In genomic region chr15:58182460-58183163, GRCh38 we compare ENCODE assay signal across 8 cellular contexts. TPM values are rescaled to one million over a fixed set of nuclear protein-coding genes. Genes with fewer than 3 reads are reported as not detected.
DNase-seq lines count a peak whose midpoint lies in the region; ATAC-seq and TF ChIP-seq lines count a peak whose summit lies in the region.

No MANE protein-coding gene starts in this region.

- H3K36me3 ChIP-seq in HCT116 (ENCODE audit: control insufficient read depth in 1 of 2, insufficient read depth in 2 of 2, low read length in 2 of 2) (no peaks in the 10 kb centered on the region), NT2/D1 (ENCODE audit: insufficient read depth, insufficient read length, low read length) (no peaks in the 10 kb centered on the region), heart left ventricle (no peaks in the 10 kb centered on the region), prostate gland (no peaks in the 10 kb centered on the region)

- H3K4me1 ChIP-seq in HCT116 (ENCODE audit: control insufficient read depth in 1 of 2, insufficient read depth in 2 of 2, low read length in 2 of 2) (no peaks in the 10 kb centered on the region), NT2/D1 (ENCODE audit: insufficient read depth, insufficient read length) (no peaks in the 10 kb centered on the region), heart left ventricle (peaks cover 0 to 3% (median 0%) of the 10 kb centered on the region in 12 donors), prostate gland (replicated peaks) (no peaks in the 10 kb centered on the region)

- H3K9me3 ChIP-seq in HCT116 (ENCODE audit: control insufficient read depth in 1 of 2, insufficient read depth in 1 of 2, low read depth in 1 of 2, low read length in 2 of 2) (no peaks in the 10 kb centered on the region), NT2/D1 (ENCODE audit: insufficient read depth, low read length) (no peaks in the 10 kb centered on the region), heart left ventricle (no peaks in the 10 kb centered on the region), prostate gland (no peaks in the 10 kb centered on the region)

- H3K9me2 ChIP-seq in HCT116 (ENCODE audit: insufficient read depth) = no peaks in the 10 kb centered on the region

- intact Hi-C loops in HCT116 (cut with micrococcal nuclease) (loop anchor here (1.0 to 10.0 kb wide), 9 partner anchors 67 to 838 kb away; no protein-coding TSS in a partner anchor), heart left ventricle (cut with DNase I) (loop anchor here in 9 of 10 donors (2.0 to 10.0 kb wide), 14 partner anchors 65 to 618 kb away; no protein-coding TSS in a partner anchor), prostate gland (cut with DNase I) (loop anchor here (10.0 kb wide), 1 partner anchor 318 kb away; no protein-coding TSS in a partner anchor)

- no peaks in the 10 kb centered on the region for H4K20me1 ChIP-seq in HCT116 (ENCODE audit: insufficient read depth)

- RAD21 ChIA-PET in HCT116 (lab: Charles Lee; ENCODE audit: low non-redundant PET in 1 of 2, low total read pairs in 2 of 2, uncharacterized antibody in 2 of 2, unreplicated experiment in 2 of 2) = interaction anchor here (1.1 to 2.1 kb wide), 3 partner anchors 105 to 432 kb away, joined by 3 to 7 read pairs (median 5); no protein-coding TSS in a partner anchor

- no peak overlapping the region for H3K4me2 ChIP-seq in HCT116 (ENCODE audit: low read length)

- no peaks in the 10 kb centered on the region for H3K36me3 Mint-ChIP-seq in activated naive CD4-positive, alpha-beta T cell treated with anti-CD3 and anti-CD28 coated beads, Interleukin-2, amount 50 U/mL, for 72 hours

- no peaks in the 10 kb centered on the region for H3K9me3 Mint-ChIP-seq in activated naive CD4-positive, alpha-beta T cell treated with anti-CD3 and anti-CD28 coated beads, Interleukin-2, amount 50 U/mL, for 72 hours

- H3K4me3 ChIP-seq in HCT116 (replicated peaks in 1 of 2; ENCODE audit: low read depth in 1 of 2, low read length in 2 of 2) = no peak overlapping the region
- H3K4me3 ChIP-seq in NT2/D1 (ENCODE audit: insufficient read length, low read depth) = no peak overlapping the region
- no peak overlapping the region for H3K4me3 ChIP-seq in heart left ventricle
- no peak overlapping the region for H3K4me3 ChIP-seq in prostate gland

- ATAC-seq in HCT116 = peak; percentile 100
- peak; percentile 68 to 86 for ATAC-seq in activated naive CD4-positive, alpha-beta T cell treated with anti-CD3 and anti-CD28 coated beads, Interleukin-2, amount 50 U/mL, for 72 hours
- ATAC-seq in heart left ventricle = peak; percentile 26 to 93 (median 90)
- ATAC-seq in GM19467 (IDR thresholded peaks at IDR 0.05; ENCODE audit: unreplicated experiment) = no peak

- no peaks in the 10 kb centered on the region for H3K79me2 ChIP-seq in HCT116 (ENCODE audit: insufficient read depth, low read length)

- TF ChIP-seq CTCF in HCT116 (IDR thresholded peaks at IDR 0.05 in 2 of 3, conservative IDR thresholded peaks at IDR 0.05 in 1 of 3; ENCODE audit: borderline replicate concordance in 1 of 3, insufficient read depth in 1 of 3, low read depth in 2 of 3, low read length in 2 of 3) = peak; percentile 79 to 88 (median 87)
- peak; percentile 57 to 84 (median 76) for TF ChIP-seq CTCF in heart left ventricle (IDR thresholded peaks at IDR 0.05)
- peak in 3 of 4 experiments; percentile 55 to 77 (median 70) for TF ChIP-seq CTCF in prostate gland (IDR thresholded peaks at IDR 0.05)

- H3K27me3 ChIP-seq in HCT116 (ENCODE audit: insufficient read depth, low read length) (peaks cover 5% of the 10 kb centered on the region; the same call in 1 of the 2 replicates), NT2/D1 (ENCODE audit: insufficient read depth, insufficient read length) (no peaks in the 10 kb centered on the region), heart left ventricle (peaks cover 0 to 8% (median 0%) of the 10 kb centered on the region in 9 donors), prostate gland (replicated peaks; ENCODE audit: insufficient read depth) (no peaks in the 10 kb centered on the region)

- DNase-seq in Caki2 (ENCODE audit: low read depth) = peak; percentile 48
- DNase-seq in HCT116 (ENCODE audit: low read depth, low spot score) = peak; percentile 48
- DNase-seq in NT2/D1 (ENCODE audit: low read depth, low spot score) = peak; percentile 64
- peak in 1 of 2 donors; percentile 47 for DNase-seq in activated naive CD4-positive, alpha-beta T cell treated with anti-CD3 and anti-CD28 coated beads, Interleukin-2, amount 50 U/mL, for 72 hours (ENCODE audit: low spot score in 2 of 2)
- peak; percentile 27 to 72 (median 40) for DNase-seq in heart left ventricle
- no peak for DNase-seq in prostate gland (ENCODE audit: low spot score)
- no peak for DNase-seq in mesenteric fat pad (ENCODE audit: low spot score)

- peak overlapping the region; percentile 91 for H2AFZ ChIP-seq in HCT116 (ENCODE audit: low read depth, low read length, poor library complexity, severe bottlenecking)

- in situ Hi-C loops in Caki2 (cut with HindIII; ENCODE audit: low pct_unique_long_range_greater_than_20kb, low sequenced_read_pairs) = no loop called here

- 13 to 18% (median 14%) methylated on average over 9 of the region's 9 CpGs for WGBS in heart left ventricle, 4 donors
- 18% methylated on average over 9 of the region's 9 CpGs for WGBS in prostate gland

- peak; percentile 93 for TF ChIP-seq RAD21 in HCT116 (IDR thresholded peaks at IDR 0.05; ENCODE audit: low read depth)

- POLR2A ChIA-PET in HCT116 (lab: Charles Lee) = no interaction called here

- CTCF ChIA-PET in HCT116 (lab: Charles Lee) = interaction anchor here (0.6 to 3.6 kb wide), 11 partner anchors 9 to 622 kb away, joined by 3 to 24 read pairs (median 3); no protein-coding TSS in a partner anchor

- H3K9ac ChIP-seq in HCT116 (ENCODE audit: low read length) (no peak overlapping the region), NT2/D1 (ENCODE audit: insufficient read length, low read depth) (no peak overlapping the region)

- no TSS peak for BruUV-seq in HCT116 (replicated peaks; lab: Mats Ljungman, UMichigan)

- no peak overlapping the region for H3K27ac Mint-ChIP-seq in activated naive CD4-positive, alpha-beta T cell treated with anti-CD3 and anti-CD28 coated beads, Interleukin-2, amount 50 U/mL, for 72 hours

- TF ChIP-seq POLR2A in HCT116 (IDR thresholded peaks at IDR 0.05; ENCODE audit: borderline replicate concordance, extremely low read depth, insufficient read depth, insufficient read length) = no peak
- TF ChIP-seq POLR2A in heart left ventricle (IDR thresholded peaks at IDR 0.05) = no peak
- TF ChIP-seq POLR2A in prostate gland (IDR thresholded peaks at IDR 0.05) = no peak

- H3K27ac ChIP-seq in HCT116 (ENCODE audit: low read depth, low read length) (no peak overlapping the region), heart left ventricle (no peak overlapping the region), prostate gland (no peak overlapping the region)

TF ChIP-seq in HCT116, 20 proteins besides CTCF, POLR2A, EP300 and RAD21:
- no peak for TF ChIP-seq SP1 (IDR thresholded peaks at IDR 0.05; ENCODE audit: low read depth)
- no peak for TF ChIP-seq ELF1 (IDR thresholded peaks at IDR 0.05; ENCODE audit: borderline replicate concordance, low read depth)
- no peak for TF ChIP-seq ZNF274 (IDR thresholded peaks at IDR 0.05; ENCODE audit: low read depth, low read length)
- TF ChIP-seq, protein P1, sequence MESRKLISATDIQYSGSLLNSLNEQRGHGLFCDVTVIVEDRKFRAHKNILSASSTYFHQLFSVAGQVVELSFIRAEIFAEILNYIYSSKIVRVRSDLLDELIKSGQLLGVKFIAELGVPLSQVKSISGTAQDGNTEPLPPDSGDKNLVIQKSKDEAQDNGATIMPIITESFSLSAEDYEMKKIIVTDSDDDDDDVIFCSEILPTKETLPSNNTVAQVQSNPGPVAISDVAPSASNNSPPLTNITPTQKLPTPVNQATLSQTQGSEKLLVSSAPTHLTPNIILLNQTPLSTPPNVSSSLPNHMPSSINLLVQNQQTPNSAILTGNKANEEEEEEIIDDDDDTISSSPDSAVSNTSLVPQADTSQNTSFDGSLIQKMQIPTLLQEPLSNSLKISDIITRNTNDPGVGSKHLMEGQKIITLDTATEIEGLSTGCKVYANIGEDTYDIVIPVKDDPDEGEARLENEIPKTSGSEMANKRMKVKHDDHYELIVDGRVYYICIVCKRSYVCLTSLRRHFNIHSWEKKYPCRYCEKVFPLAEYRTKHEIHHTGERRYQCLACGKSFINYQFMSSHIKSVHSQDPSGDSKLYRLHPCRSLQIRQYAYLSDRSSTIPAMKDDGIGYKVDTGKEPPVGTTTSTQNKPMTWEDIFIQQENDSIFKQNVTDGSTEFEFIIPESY (IDR thresholded peaks at IDR 0.05; ENCODE audit: extremely low read depth, insufficient replicate concordance, low read length) = no peak
- no peak for TF ChIP-seq FOSL1 (IDR thresholded peaks at IDR 0.05; ENCODE audit: low read depth)
- no peak for TF ChIP-seq YY1 (IDR thresholded peaks at IDR 0.05; ENCODE audit: extremely low read depth, insufficient replicate concordance, low read depth, low read length)

RNA-seq across cellular contexts. Expression of gene AQP9, which starts 44.4 kb away (rescaled TPM):
- total RNA-seq in Caki2 (2014; rRNA removed; shearing (Covaris generic); ENCODE audit: low replicate concordance) = not detected in 2 replicates
- total RNA-seq in HCT116 (2021; ENCODE audit: unreplicated experiment) (0.12 TPM), heart left ventricle (10 to 100 TPM in 1 of 9 donors, 1 to 10 TPM in 4, under 1 TPM in 4; 0.39 to 17.7 (median 1.1) TPM), prostate gland (under 1 TPM; 0.17 to 0.18 TPM), mesenteric fat pad (21.1 TPM)
- polyA plus RNA-seq in HCT116 (2012) = not detected in 2 replicates
- not detected for total RNA-seq in activated naive CD4-positive, alpha-beta T cell treated with anti-CD3 and anti-CD28 coated beads, Interleukin-2, amount 50 U/mL, for 72 hours
- under 1 TPM; 0.11 to 0.96 TPM for polyA plus RNA-seq in heart left ventricle

Comparison
In these comparisons a context has a peak if more than half of its experiments do, and no peak if none do; other contexts are left out.
1. DNase-seq: peak in Caki2 (single experiment), HCT116 (single experiment), NT2/D1 (single experiment) and heart left ventricle (5 of 5); none in prostate gland (single experiment) and mesenteric fat pad (single experiment).
2. Peak in every context shown above with its lines, with median percentiles within 50 percentile points of each other: CTCF ChIP-seq.